7 cellular contexts compared by ENCODE assay signal in genomic region chr6:15389759-15390723, GRCh38.
DNase-seq lines count a peak whose midpoint lies in the region; ATAC-seq and TF ChIP-seq lines count a peak whose summit lies in the region.

No MANE protein-coding gene starts in this region.

- CTCF ChIA-PET in HEK293T (lab: Yijun Ruan, JAX) = interaction anchor here (0.6 to 1.8 kb wide), 17 partner anchors 9 to 925 kb away, joined by 3 to 7 read pairs (median 4); no protein-coding TSS in a partner anchor

- H3K27me3 Mint-ChIP-seq in neural progenitor cell (ENCODE audit: insufficient read depth, low read depth) = peaks cover 6% of the 10 kb centered on the region

- H3K36me3 ChIP-seq in DND-41 (ENCODE audit: insufficient read depth, low read length) = no peaks in the 10 kb centered on the region
- H3K36me3 ChIP-seq in SK-N-MC (ENCODE audit: insufficient read depth, low read length) = peaks cover 23% of the 10 kb centered on the region
- no peaks in the 10 kb centered on the region for H3K36me3 ChIP-seq in neural progenitor cell

- H3K4me2 ChIP-seq in DND-41 (ENCODE audit: insufficient read depth, low read length) (no peak overlapping the region), neural progenitor cell (peak overlapping the region; percentile 19)

- POLR2A ChIA-PET in HEK293T (lab: Yijun Ruan, JAX) = interaction anchor here (0.6 to 1.4 kb wide), 3 partner anchors 10 to 556 kb away, joined by 3 to 7 read pairs (median 3); no protein-coding TSS in a partner anchor

- H3K9ac ChIP-seq in DND-41 (ENCODE audit: low read depth, low read length) (no peak overlapping the region), SK-N-MC (ENCODE audit: insufficient read length) (peak overlapping the region; percentile 43), neural progenitor cell (no peak overlapping the region)

- H3K9me3 ChIP-seq in DND-41 (ENCODE audit: insufficient read depth, low read length, severe bottlenecking) = no peaks in the 10 kb centered on the region
- H3K9me3 ChIP-seq in SK-N-MC (ENCODE audit: low read depth, low read length) = no peaks in the 10 kb centered on the region
- H3K9me3 ChIP-seq in neural progenitor cell (ENCODE audit: low read depth) = no peaks in the 10 kb centered on the region

- H3K79me2 ChIP-seq in DND-41 (ENCODE audit: insufficient read depth, low read length) (peaks cover 86% of the 10 kb centered on the region), neural progenitor cell (ENCODE audit: low read depth) (peaks cover 100% of the 10 kb centered on the region)

- TF ChIP-seq CTCF in DND-41 (IDR thresholded peaks at IDR 0.05; ENCODE audit: borderline replicate concordance, extremely low read depth, low read length, poor library complexity, severe bottlenecking) (peak; percentile 67), neural progenitor cell (IDR thresholded peaks at IDR 0.05) (peak; percentile 85)

- H3K27ac ChIP-seq in DND-41 (ENCODE audit: low read length) = no peak overlapping the region; the same call in 1 of the 2 replicates
- peak overlapping the region; percentile 79 for H3K27ac ChIP-seq in SK-N-MC
- H3K27ac ChIP-seq in neural progenitor cell = no peak overlapping the region

- peaks cover 19% of the 10 kb centered on the region for H3K36me3 Mint-ChIP-seq in neural progenitor cell

- H3K9me3 Mint-ChIP-seq in neural progenitor cell = peaks cover 15% of the 10 kb centered on the region

- H4K20me1 ChIP-seq in DND-41 (ENCODE audit: insufficient read depth, low read length) (peaks cover 41% of the 10 kb centered on the region), neural progenitor cell (ENCODE audit: low read depth) (peaks cover 67% of the 10 kb centered on the region)

- no peaks in the 10 kb centered on the region for H3F3A ChIP-seq in neural progenitor cell (ENCODE audit: low read depth)

- peaks cover 62% of the 10 kb centered on the region for H3K4me1 Mint-ChIP-seq in neural progenitor cell

- H3K4me3 Mint-ChIP-seq in neural progenitor cell = peak overlapping the region; percentile 68

- peak overlapping the region; percentile 8 for H3K27ac Mint-ChIP-seq in neural progenitor cell

- no peak overlapping the region for H3K4me3 ChIP-seq in DND-41 (ENCODE audit: low read depth in 1 of 2, low read length in 2 of 2)
- peak overlapping the region; percentile 24; the same call in 1 of the 2 replicates for H3K4me3 ChIP-seq in SK-N-MC
- H3K4me3 ChIP-seq in neural progenitor cell = no peak overlapping the region

- no peaks in the 10 kb centered on the region for H3K4me1 ChIP-seq in DND-41 (ENCODE audit: insufficient read depth, low read length)
- H3K4me1 ChIP-seq in neural progenitor cell = peaks cover 29% of the 10 kb centered on the region

- ATAC-seq in DND-41 (ENCODE audit: insufficient read depth, low read depth) (peak; percentile 74), HG03354 (IDR thresholded peaks at IDR 0.05; ENCODE audit: poor library complexity, severe bottlenecking, unreplicated experiment) (no peak)

- H2AFZ ChIP-seq in DND-41 (ENCODE audit: low read depth, low read length) (no peak overlapping the region), neural progenitor cell (replicated peaks) (no peak overlapping the region)

- H3K27me3 ChIP-seq in DND-41 (ENCODE audit: insufficient read depth, low read length, poor library complexity) (no peaks in the 10 kb centered on the region), neural progenitor cell (no peaks in the 10 kb centered on the region)

- DNase-seq in DND-41 (peak; percentile 37), HEK293T (ENCODE audit: extremely low spot score) (peak; percentile 70), SK-N-MC (ENCODE audit: low read depth, low spot score) (no peak), fibroblast of gingiva (ENCODE audit: low read depth) (peak; percentile 25), neural progenitor cell (ENCODE audit: low spot score) (peak; percentile 87), HPDE6-E6E7 (ENCODE audit: extremely low spot score) (no peak)

TF ChIP-seq in HEK293T, 16 proteins besides CTCF, POLR2A, EP300 and RAD21:
- TF ChIP-seq NFRKB (IDR thresholded peaks at IDR 0.05) (no peak), BHLHE40 (IDR thresholded peaks at IDR 0.05; ENCODE audit: borderline replicate concordance) (no peak), FOXM1 (IDR thresholded peaks at IDR 0.05; ENCODE audit: borderline replicate concordance) (no peak), CTBP1 (IDR thresholded peaks at IDR 0.05; ENCODE audit: borderline replicate concordance) (no peak), FOXA1 (IDR thresholded peaks at IDR 0.05) (no peak), SUZ12 (IDR thresholded peaks at IDR 0.05) (no peak), HDGF (IDR thresholded peaks at IDR 0.05; ENCODE audit: borderline replicate concordance) (no peak)

Comparison
In these comparisons a context has a peak if more than half of its experiments do, and no peak if none do; other contexts are left out.
1. DNase-seq: peak in DND-41 (single experiment), HEK293T (single experiment), fibroblast of gingiva (single experiment) and neural progenitor cell (single experiment); none in SK-N-MC (single experiment) and HPDE6-E6E7 (single experiment).